In the genomic region with DNA sequence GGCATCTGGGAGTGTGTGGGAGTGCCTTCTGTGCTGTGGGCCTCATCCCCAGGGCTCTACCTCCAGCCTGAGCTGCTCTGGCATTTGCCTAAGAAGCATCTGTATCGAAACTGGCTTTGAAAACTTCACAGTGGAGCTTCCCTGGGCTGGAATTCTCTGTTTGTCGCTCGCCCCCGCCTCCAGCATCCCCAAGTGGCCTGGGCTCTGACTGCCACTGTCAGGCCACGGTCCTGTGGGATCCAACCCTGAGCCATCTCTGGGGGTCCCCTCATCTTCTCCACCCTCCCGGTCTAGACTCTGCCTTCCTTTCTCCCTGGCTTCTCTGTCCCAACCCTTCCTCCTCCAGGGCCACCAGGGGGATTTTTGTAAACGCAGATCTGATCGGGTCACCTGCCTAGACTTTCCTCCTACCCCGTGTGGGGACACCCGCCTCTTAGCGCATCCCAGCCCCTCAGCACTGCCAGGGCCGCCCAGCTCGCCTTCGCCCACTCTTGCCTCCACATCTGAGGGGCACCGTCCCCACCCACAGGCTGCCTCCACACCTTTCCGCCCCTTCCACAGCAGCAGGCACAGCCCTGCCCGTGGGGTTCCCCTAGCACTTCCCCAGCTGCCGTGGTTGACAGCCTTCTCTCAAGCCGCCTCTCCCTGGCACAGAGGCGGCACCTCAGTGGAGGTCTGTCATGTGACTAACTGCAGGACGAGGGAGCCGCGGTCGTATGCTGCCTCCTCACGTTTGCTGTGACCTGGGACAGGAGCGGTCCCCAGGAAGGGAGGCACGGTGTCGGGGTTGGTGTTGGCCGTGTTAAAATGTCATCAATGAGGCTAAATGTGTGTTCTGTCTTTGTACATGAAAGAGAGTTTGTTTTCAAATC, we compare ENCODE assay signal across 8 cellular contexts. TPM values are rescaled to one million over a fixed set of nuclear protein-coding genes. Genes with fewer than 3 reads are reported as not detected.
DNase-seq lines count a peak whose midpoint lies in the region; ATAC-seq and TF ChIP-seq lines count a peak whose summit lies in the region.

No MANE protein-coding gene starts in this region.

- H3K27me3 Mint-ChIP-seq in mesothelial cell of epicardium (ENCODE audit: low read depth), result no peaks in the 10 kb centered on the region

- WGBS in body of pancreas, 2 donors, result 44 to 62% methylated on average over 13 to 29 of the region's 29 CpGs

- DNase-seq in COLO668 (lab: John Stamatoyannopoulos, UW; ENCODE audit: unreplicated experiment) (peak; percentile 82), T-helper 22 cell (ENCODE audit: low read depth) (peak; percentile 66), body of pancreas (peak; percentile 66 to 79 (median 74)), mesothelial cell of epicardium (ENCODE audit: low spot score in 2 of 2, unreplicated experiment in 2 of 2) (no peak), cortex of kidney (lab: John Stamatoyannopoulos, UW) (no peak)
- DNase-seq in stimulated activated CD8-positive, alpha-beta memory T cell treated with anti-CD3 and anti-CD28 coated beads, Interleukin-7, amount 100 ng/mL, for 48 hours (ENCODE audit: extremely low read depth in 1 of 2, low read depth in 1 of 2), result peak; percentile 44 to 63

- no peak for TF ChIP-seq POLR2A in body of pancreas (IDR thresholded peaks at IDR 0.05)

- H3K27me3 ChIP-seq in body of pancreas, result no peaks in the 10 kb centered on the region

- no peaks in the 10 kb centered on the region for H3K36me3 ChIP-seq in body of pancreas (replicated peaks in 1 of 2; ENCODE audit: insufficient read depth in 1 of 2, low read depth in 2 of 2)

- no peaks in the 10 kb centered on the region for H3K9me3 Mint-ChIP-seq in mesothelial cell of epicardium

- intact Hi-C loops in body of pancreas (cut with DNase I), result no loop called here

- peak overlapping the region; percentile 23 for H3K27ac Mint-ChIP-seq in mesothelial cell of epicardium

- TF ChIP-seq CTCF in body of pancreas (IDR thresholded peaks at IDR 0.05) (peak in 5 of 7 experiments; percentile 19 to 68 (median 50)), mesothelial cell of epicardium (IDR thresholded peaks at IDR 0.05; ENCODE audit: unreplicated experiment) (no peak)

- H3K9me3 ChIP-seq in body of pancreas, result no peaks in the 10 kb centered on the region

- H3K27ac ChIP-seq in body of pancreas, result peak overlapping the region in 3 of 4 donors; percentile 27 to 72 (median 46)

- no peaks in the 10 kb centered on the region for H3K36me3 Mint-ChIP-seq in mesothelial cell of epicardium

- H3K4me1 Mint-ChIP-seq in mesothelial cell of epicardium, result peaks cover 26% of the 10 kb centered on the region

- peaks cover 60% of the 10 kb centered on the region for H3K4me1 ChIP-seq in body of pancreas

- ATAC-seq in GM21825 (IDR thresholded peaks at IDR 0.05; ENCODE audit: unreplicated experiment) (peak; percentile 56), body of pancreas (peak; percentile 73), HG02973 (IDR thresholded peaks at IDR 0.05; ENCODE audit: unreplicated experiment) (no peak)

- H3K4me3 Mint-ChIP-seq in mesothelial cell of epicardium, result no peak overlapping the region

- no peak overlapping the region for H3K4me3 ChIP-seq in body of pancreas

RNA-seq across cellular contexts. Expression of a gene that starts 12.0 kb away (rescaled TPM):
- total RNA-seq in body of pancreas (10 to 100 TPM; 18.7 to 30.0 TPM), mesothelial cell of epicardium (24.2 to 25.0 TPM (median 24.7 TPM) in 3 replicates)

RNA-seq across cellular contexts. Expression of a gene that starts 15.8 kb away (rescaled TPM):
- not detected for total RNA-seq in body of pancreas
- total RNA-seq in mesothelial cell of epicardium, result 17.4 to 17.9 TPM (median 17.5 TPM) in 3 replicates

RNA-seq across cellular contexts. Expression of a gene that starts 26.9 kb away (rescaled TPM):
- 10 to 100 TPM; 33.5 to 38.9 TPM for total RNA-seq in body of pancreas
- 143 to 151 TPM (median 149 TPM) in 3 replicates for total RNA-seq in mesothelial cell of epicardium

RNA-seq across cellular contexts. Expression of a gene that starts 27.0 kb away (rescaled TPM):
- total RNA-seq in body of pancreas (not detected), mesothelial cell of epicardium (14.5 to 16.0 TPM (median 14.7 TPM) in 3 replicates)

RNA-seq across cellular contexts. Expression of a gene that starts 33.3 kb away (rescaled TPM):
- 10 to 100 TPM; 13.7 to 33.6 TPM for total RNA-seq in body of pancreas
- 46.3 to 47.2 TPM (median 46.4 TPM) in 3 replicates for total RNA-seq in mesothelial cell of epicardium

Comparison
In these comparisons a context has a peak if more than half of its experiments do, and no peak if none do; other contexts are left out.
1. DNase-seq: peak in COLO668 (single experiment), T-helper 22 cell (single experiment), body of pancreas (4 of 4) and stimulated activated CD8-positive, alpha-beta memory T cell treated with anti-CD3 and anti-CD28 coated beads, Interleukin-7, amount 100 ng/mL, for 48 hours (2 of 2); none in mesothelial cell of epicardium (0 of 2) and cortex of kidney (single experiment).
2. RNA of a gene that starts 15.8 kb away (total RNA-seq): 17.4 to 17.9 TPM in mesothelial cell of epicardium; not detected in body of pancreas; every median in the first group is over 10 times any median in the second.